In the genomic region with DNA sequence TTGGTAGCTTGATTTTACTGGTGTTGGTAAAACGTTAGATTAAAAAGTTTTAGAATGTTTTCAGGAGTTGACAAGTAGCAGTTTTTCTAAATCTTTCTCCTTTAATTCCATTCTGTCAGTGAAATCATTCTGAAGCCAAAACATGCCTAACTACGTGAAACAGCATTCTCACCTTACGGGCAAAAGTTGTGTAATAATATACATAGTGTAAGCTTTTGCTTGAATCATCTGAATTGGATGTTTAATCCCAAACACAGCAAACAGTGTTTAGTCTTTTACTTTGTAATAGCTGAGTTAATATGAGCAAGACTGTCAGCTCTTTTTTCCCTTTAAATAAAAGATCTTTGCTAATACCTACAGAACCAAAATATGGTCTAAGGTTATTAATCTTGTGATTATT, we compare ENCODE assay signal across 20 cellular contexts.
A peak's percentile ranks its signal among the peaks of the same experiment; 100 is the strongest.
DNase-seq lines count a peak whose midpoint lies in the region; ATAC-seq and TF ChIP-seq lines count a peak whose summit lies in the region.
"Had no signal": no experiment of that assay in that cellular context is flagged by ENCODE, and none has a peak within 500 bp of the region (broad histone marks: within the 10 kb centered on the region; RNA-seq: fewer than 3 reads in every experiment).

No MANE protein-coding gene starts in this region.

- no peaks in the 10 kb centered on the region for H4K20me1 ChIP-seq in mammary epithelial cell (ENCODE audit: insufficient read depth, low read length)
- no peaks in the 10 kb centered on the region for H4K20me1 ChIP-seq in neural progenitor cell (ENCODE audit: low read depth)
- H4K20me1 ChIP-seq: BLaER1 had no signal

- H3K36me3 ChIP-seq in RWPE2 (ENCODE audit: low read depth) = no peaks in the 10 kb centered on the region
- H3K36me3 ChIP-seq in mammary epithelial cell (ENCODE audit: insufficient read depth, low read length) = no peaks in the 10 kb centered on the region
- H3K36me3 ChIP-seq in neural progenitor cell = no peaks in the 10 kb centered on the region
- no peaks in the 10 kb centered on the region for H3K36me3 ChIP-seq in heart right ventricle
- H3K36me3 ChIP-seq: BLaER1, HAP-1 had no signal

- dilution Hi-C loops in mammary epithelial cell (cut with HindIII; ENCODE audit: low sequenced_read_pairs) = no loop called here

- H2AFZ ChIP-seq in mammary epithelial cell (ENCODE audit: low read depth, low read length) (no peak overlapping the region), neural progenitor cell (replicated peaks) (no peak overlapping the region)

- H3K79me2 ChIP-seq in mammary epithelial cell (ENCODE audit: insufficient read depth, low read length) (no peaks in the 10 kb centered on the region), neural progenitor cell (ENCODE audit: low read depth) (no peaks in the 10 kb centered on the region)

- no TSS peak for BruUV-seq in mammary epithelial cell (replicated peaks; lab: Mats Ljungman, UMichigan)

- H3F3A ChIP-seq in neural progenitor cell (ENCODE audit: low read depth) = peaks cover 36% of the 10 kb centered on the region

- H3K4me3 Mint-ChIP-seq in neural progenitor cell = no peak overlapping the region
- H3K4me3 Mint-ChIP-seq in activated naive CD8-positive, alpha-beta T cell treated with anti-CD3 and anti-CD28 coated beads, Interleukin-2, amount 50 U/mL, for 24 hours = no peak overlapping the region
- H3K4me3 Mint-ChIP-seq: B cell; CD4-positive, CD25-positive, alpha-beta regulatory T cell; CD8-positive, alpha-beta T cell; HFFc6 had no signal

- intact Hi-C loops in mammary epithelial cell (cut with micrococcal nuclease) (no loop called here), heart right ventricle (cut with DNase I) (no loop called here)

- no peaks in the 10 kb centered on the region for H3K36me3 Mint-ChIP-seq in neural progenitor cell
- no peaks in the 10 kb centered on the region for H3K36me3 Mint-ChIP-seq in activated naive CD8-positive, alpha-beta T cell treated with anti-CD3 and anti-CD28 coated beads, Interleukin-2, amount 50 U/mL, for 24 hours (ENCODE audit: low read depth)
- H3K36me3 Mint-ChIP-seq: CD4-positive, CD25-positive, alpha-beta regulatory T cell; CD8-positive, alpha-beta T cell had no signal

- H3K27ac ChIP-seq in RWPE2 (ENCODE audit: poor library complexity, severe bottlenecking) (no peak overlapping the region), mammary epithelial cell (ENCODE audit: insufficient read depth, low read depth, low read length) (no peak overlapping the region), neural progenitor cell (peak overlapping the region; percentile 88), heart right ventricle (no peak overlapping the region)
- H3K27ac ChIP-seq: BLaER1, C4-2B had no signal

- H3K4me1 Mint-ChIP-seq in neural progenitor cell = no peaks in the 10 kb centered on the region
- peaks cover 2% of the 10 kb centered on the region for H3K4me1 Mint-ChIP-seq in activated naive CD8-positive, alpha-beta T cell treated with anti-CD3 and anti-CD28 coated beads, Interleukin-2, amount 50 U/mL, for 24 hours
- H3K4me1 Mint-ChIP-seq: CD4-positive, CD25-positive, alpha-beta regulatory T cell had no signal

- H3K27me3 Mint-ChIP-seq in neural progenitor cell (ENCODE audit: insufficient read depth, low read depth) = peaks cover 3% of the 10 kb centered on the region
- H3K27me3 Mint-ChIP-seq in activated naive CD8-positive, alpha-beta T cell treated with anti-CD3 and anti-CD28 coated beads, Interleukin-2, amount 50 U/mL, for 24 hours = peaks cover 19% of the 10 kb centered on the region

- H3K27me3 ChIP-seq in RWPE2 (ENCODE audit: insufficient read depth, poor library complexity, severe bottlenecking) (peaks cover 17% of the 10 kb centered on the region), mammary epithelial cell (ENCODE audit: insufficient read depth, low read length) (no peaks in the 10 kb centered on the region), neural progenitor cell (no peaks in the 10 kb centered on the region), heart right ventricle (peaks cover 0 to 33% (median 17%) of the 10 kb centered on the region in 7 donors)
- H3K27me3 ChIP-seq: BLaER1 had no signal

- WGBS in mammary epithelial cell (ENCODE audit: low coverage, missing lambda C conversion rate) = 69% methylated on average over 3 of the region's 3 CpGs
- 67 to 68% methylated on average over 3 of the region's 3 CpGs for WGBS in heart right ventricle, 2 donors

- H3K27ac Mint-ChIP-seq in neural progenitor cell = no peak overlapping the region
- no peak overlapping the region for H3K27ac Mint-ChIP-seq in activated naive CD8-positive, alpha-beta T cell treated with anti-CD3 and anti-CD28 coated beads, Interleukin-2, amount 50 U/mL, for 24 hours
- H3K27ac Mint-ChIP-seq: B cell; CD4-positive, CD25-positive, alpha-beta regulatory T cell; CD8-positive, alpha-beta T cell; HFFc6 had no signal

- in situ Hi-C loops in mammary epithelial cell (cut with MboI; ENCODE audit: low sequenced_read_pairs in 2 of 2) = no loop called here

- H3K4me3 ChIP-seq in RWPE2 (ENCODE audit: severe bottlenecking) (no peak overlapping the region), mammary epithelial cell (replicated peaks in 1 of 3; ENCODE audit: insufficient read depth in 1 of 3, low read depth in 2 of 3, low read length in 3 of 3) (no peak overlapping the region), neural progenitor cell (peak overlapping the region; percentile 4), heart right ventricle (no peak overlapping the region)
- H3K4me3 ChIP-seq: BLaER1, GM12878, HAP-1 had no signal

- CTCF ChIA-PET in mammary epithelial cell (lab: Charles Lee; ENCODE audit: low non-redundant PET) = no interaction called here

- H3K9me3 ChIP-seq in RWPE2 (ENCODE audit: severe bottlenecking) = no peaks in the 10 kb centered on the region
- H3K9me3 ChIP-seq in mammary epithelial cell (replicated peaks; ENCODE audit: insufficient read depth, low read length) = no peaks in the 10 kb centered on the region
- no peaks in the 10 kb centered on the region for H3K9me3 ChIP-seq in neural progenitor cell (ENCODE audit: low read depth)
- H3K9me3 ChIP-seq in heart right ventricle = no peaks in the 10 kb centered on the region
- H3K9me3 ChIP-seq: BLaER1, Caco-2, HAP-1 had no signal

- H3K9me3 Mint-ChIP-seq in neural progenitor cell = no peaks in the 10 kb centered on the region
- H3K9me3 Mint-ChIP-seq in activated naive CD8-positive, alpha-beta T cell treated with anti-CD3 and anti-CD28 coated beads, Interleukin-2, amount 50 U/mL, for 24 hours = no peaks in the 10 kb centered on the region
- H3K9me3 Mint-ChIP-seq: CD8-positive, alpha-beta T cell; HFFc6 had no signal

- H3K9ac ChIP-seq in mammary epithelial cell (ENCODE audit: insufficient read depth, low read length) = no peak overlapping the region
- H3K9ac ChIP-seq in neural progenitor cell = no peak overlapping the region
- H3K9ac ChIP-seq: BLaER1 had no signal

- ATAC-seq in RWPE2 (ENCODE audit: low read depth) (peak; percentile 72), esophagus mucosa (peak; percentile 55), heart right ventricle (no peak)
- ATAC-seq in activated naive CD8-positive, alpha-beta T cell treated with anti-CD3 and anti-CD28 coated beads, Interleukin-2, amount 50 U/mL, for 24 hours = no peak
- ATAC-seq: CD8-positive, alpha-beta T cell; GM12878 had no signal

- H3K4me1 ChIP-seq in RWPE2 (ENCODE audit: insufficient read depth, poor library complexity, severe bottlenecking) (no peaks in the 10 kb centered on the region), mammary epithelial cell (ENCODE audit: insufficient read depth, low read length) (no peaks in the 10 kb centered on the region), neural progenitor cell (peaks cover 72% of the 10 kb centered on the region), heart right ventricle (no peaks in the 10 kb centered on the region)
- H3K4me1 ChIP-seq: Caco-2, HAP-1 had no signal

- TF ChIP-seq CTCF in RWPE2 (IDR thresholded peaks at IDR 0.05; ENCODE audit: poor library complexity, severe bottlenecking) (no peak), mammary epithelial cell (conservative IDR thresholded peaks at IDR 0.05 in 1 of 2, IDR thresholded peaks at IDR 0.05 in 1 of 2; ENCODE audit: extremely low read depth in 1 of 2, insufficient read depth in 1 of 2, low read depth in 1 of 2, low read length in 2 of 2) (no peak), neural progenitor cell (IDR thresholded peaks at IDR 0.05) (no peak), heart right ventricle (IDR thresholded peaks at IDR 0.05) (no peak)

- DNase-seq in RWPE2 (ENCODE audit: low spot score) (no peak), mammary epithelial cell (peak; percentile 19), neural progenitor cell (ENCODE audit: low spot score) (no peak), heart right ventricle (no peak), DMS153 (lab: John Stamatoyannopoulos, UW) (no peak)
- no peak for DNase-seq in activated naive CD8-positive, alpha-beta T cell treated with anti-CD3 and anti-CD28 coated beads, Interleukin-2, amount 50 U/mL, for 24 hours
- DNase-seq: Caco-2; CD4-positive, CD25-positive, alpha-beta regulatory T cell; CD8-positive, alpha-beta T cell; DMS79; EL; GDM1; GOT3; HFFc6 had no signal

- H3K4me2 ChIP-seq in mammary epithelial cell (ENCODE audit: insufficient read depth, low read depth, low read length) (no peak overlapping the region), neural progenitor cell (peak overlapping the region; percentile 52)
- H3K4me2 ChIP-seq: BLaER1 had no signal

Comparison
In these comparisons a context has a peak if more than half of its experiments do, and no peak if none do; other contexts are left out.
1. ATAC-seq: peak in RWPE2 (single experiment) and esophagus mucosa (single experiment); none in activated naive CD8-positive, alpha-beta T cell treated with anti-CD3 and anti-CD28 coated beads, Interleukin-2, amount 50 U/mL, for 24 hours (single experiment) and heart right ventricle (0 of 8).